ENCODE assay signal across 15 cellular contexts in the genomic region with DNA sequence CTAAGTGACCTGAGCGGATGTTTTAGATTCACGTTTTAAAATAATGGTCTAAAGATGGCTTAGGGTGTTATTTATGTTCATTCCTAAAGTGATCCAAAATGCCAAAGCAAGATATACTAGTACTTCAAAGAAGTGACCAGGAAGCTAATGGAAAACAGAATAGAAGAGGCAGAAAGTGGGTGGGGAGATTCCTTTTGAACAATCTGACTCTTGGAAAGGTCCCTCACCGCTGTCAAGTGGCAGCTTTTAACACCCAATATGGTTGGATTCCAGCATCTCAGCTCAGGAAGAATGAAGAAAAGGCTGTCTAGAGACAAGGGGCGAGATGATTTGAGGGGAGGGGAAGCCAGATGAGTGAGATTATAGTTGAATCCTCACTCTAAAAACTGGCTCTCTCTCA.
DNase-seq lines count a peak whose midpoint lies in the region; ATAC-seq and TF ChIP-seq lines count a peak whose summit lies in the region.
"Had no signal": no experiment of that assay in that cellular context is flagged by ENCODE, and none has a peak within 500 bp of the region (broad histone marks: within the 10 kb centered on the region; RNA-seq: fewer than 3 reads in every experiment).

No MANE protein-coding gene starts in this region.

- no peaks in the 10 kb centered on the region for H4K20me1 ChIP-seq in PC-3 (ENCODE audit: low read length)

- WGBS in mesodermal cell (ENCODE audit: insufficient coverage in 2 of 2), 2 experiments = 73 to 90% methylated on average over 2 of the region's 4 CpGs
- 74% methylated on average over 4 of the region's 4 CpGs for WGBS in suprapubic skin

- H3F3A ChIP-seq in PC-3 (ENCODE audit: low read length, unreplicated experiment) = peaks cover 19% of the 10 kb centered on the region

- H3K27me3 ChIP-seq in PC-3 (ENCODE audit: low read length) = no peaks in the 10 kb centered on the region
- H3K27me3 ChIP-seq in colonic mucosa = no peaks in the 10 kb centered on the region
- no peaks in the 10 kb centered on the region for H3K27me3 ChIP-seq in suprapubic skin
- H3K27me3 ChIP-seq: heart right ventricle had no signal

- no peak overlapping the region for H2AFZ ChIP-seq in PC-3 (ENCODE audit: low read length)
- H2AFZ ChIP-seq: GM23338 had no signal

- H3K4me1 ChIP-seq in PC-3 (ENCODE audit: insufficient read depth, low read length) (peaks cover 56% of the 10 kb centered on the region), colonic mucosa (peaks cover 3% of the 10 kb centered on the region), mesodermal cell (ENCODE audit: control insufficient read depth, insufficient read depth, low read length, poor library complexity, severe bottlenecking) (peaks cover 18% of the 10 kb centered on the region), suprapubic skin (peaks cover 13% of the 10 kb centered on the region)

- no peaks in the 10 kb centered on the region for H3K9me3 ChIP-seq in PC-3 (ENCODE audit: low read length)
- no peaks in the 10 kb centered on the region for H3K9me3 ChIP-seq in colonic mucosa
- no peaks in the 10 kb centered on the region for H3K9me3 ChIP-seq in mesodermal cell (ENCODE audit: control insufficient read depth, low read length)
- H3K9me3 ChIP-seq in suprapubic skin = no peaks in the 10 kb centered on the region
- H3K9me3 ChIP-seq: heart right ventricle had no signal

- CTCF ChIA-PET in PC-3 (lab: Charles Lee) = no interaction called here

- H3K27ac ChIP-seq in PC-3 (ENCODE audit: low read length) (peak overlapping the region; percentile 80), colonic mucosa (peak overlapping the region; percentile 2), mesodermal cell (ENCODE audit: low read depth, low read length, severe bottlenecking) (peak overlapping the region; percentile 69), suprapubic skin (peak overlapping the region; percentile 59)

- ATAC-seq in PC-3 (no peak), GM19351 (IDR thresholded peaks at IDR 0.05; ENCODE audit: unreplicated experiment) (no peak), HG02588 (IDR thresholded peaks at IDR 0.05; ENCODE audit: unreplicated experiment) (no peak)
- ATAC-seq: CD8-positive, alpha-beta T cell; GM23338 had no signal

- POLR2A ChIA-PET in PC-3 (lab: Charles Lee; ENCODE audit: unreplicated experiment) = no interaction called here

- no peaks in the 10 kb centered on the region for H3K79me2 ChIP-seq in PC-3 (ENCODE audit: low read length)

- no peak for TF ChIP-seq POLR2A in suprapubic skin (IDR thresholded peaks at IDR 0.05)

- no peak for TF ChIP-seq EP300 in suprapubic skin (IDR thresholded peaks at IDR 0.05)

- H3K9me2 ChIP-seq in PC-3 (replicated peaks; ENCODE audit: low read length) = no peaks in the 10 kb centered on the region

- DNase-seq in PC-3 = no peak
- no peak for DNase-seq in colonic mucosa
- no peak for DNase-seq in suprapubic skin (ENCODE audit: low spot score in 2 of 2)
- DNase-seq in T1000 (lab: John Stamatoyannopoulos, UW) = no peak
- DNase-seq in HCEC 1CT = no peak
- DNase-seq: activated CD4-positive, alpha-beta T cell treated with anti-CD3 and anti-CD28 coated beads, Interleukin-2, amount 10 ng/mL, durations not matched to agents 24 days and 14 days; activated T-cell treated with anti-CD3 and anti-CD28 coated beads, Interleukin-2, amount 50 U/mL, for 24 hours; CD8-positive, alpha-beta T cell; heart right ventricle; NCI-H1436; occipital lobe had no signal

- H3K4me2 ChIP-seq in PC-3 (ENCODE audit: low read length) = peak overlapping the region; percentile 65
- H3K4me2 ChIP-seq: GM23338 had no signal

- H3K4me3 ChIP-seq in PC-3 (ENCODE audit: low read length) = no peak overlapping the region
- H3K4me3 ChIP-seq in colonic mucosa = no peak overlapping the region
- H3K4me3 ChIP-seq in mesodermal cell (ENCODE audit: extremely low read depth, insufficient read depth, low read length, poor library complexity, severe bottlenecking) = no peak overlapping the region
- no peak overlapping the region for H3K4me3 ChIP-seq in suprapubic skin
- H3K4me3 ChIP-seq: GM23338, heart right ventricle had no signal

- no TSS peak for BruUV-seq in PC-3 (replicated peaks; lab: Mats Ljungman, UMichigan)

- TF ChIP-seq CTCF in PC-3 (conservative IDR thresholded peaks at IDR 0.05; ENCODE audit: low read depth, low read length) = no peak
- no peak for TF ChIP-seq CTCF in colonic mucosa (IDR thresholded peaks at IDR 0.05)
- TF ChIP-seq CTCF in suprapubic skin (IDR thresholded peaks at IDR 0.05) = no peak

- intact Hi-C loops in PC-3 (cut with micrococcal nuclease) = loop anchor here (1.0 kb wide), 1 partner anchor 88 kb away; no protein-coding TSS in a partner anchor
- intact Hi-C loops in colonic mucosa (cut with DNase I) = no loop called here

- H3K36me3 ChIP-seq in PC-3 (ENCODE audit: low read depth, low read length) (peaks cover 17% of the 10 kb centered on the region), colonic mucosa (no peaks in the 10 kb centered on the region), mesodermal cell (ENCODE audit: control insufficient read depth, insufficient read depth, low read length) (peaks cover 15% of the 10 kb centered on the region), suprapubic skin (peaks cover 10% of the 10 kb centered on the region)

- H3K9ac ChIP-seq in PC-3 (ENCODE audit: low read length) = peak overlapping the region; percentile 21; the same call in 1 of the 2 replicates
- H3K9ac ChIP-seq in colonic mucosa (ENCODE audit: low read depth in 2 of 2, low read length in 2 of 2) = no peak overlapping the region

Comparison
In these comparisons a context has a peak if more than half of its experiments do, and no peak if none do; other contexts are left out.
1. H3K27ac ChIP-seq: peak in every context shown above with its lines; median percentile 80 in PC-3; 69 in mesodermal cell; 59 in suprapubic skin; 2 in colonic mucosa.